ENCODE assay signal across 34 cellular contexts in genomic region chr6:32139590-32139989, GRCh38. TPM values are rescaled to one million over a fixed set of nuclear protein-coding genes. Genes with fewer than 3 reads are reported as not detected.
"Had no signal": no experiment of that assay in that cellular context is flagged by ENCODE, and none has a peak within 500 bp of the region (broad histone marks: within the 10 kb centered on the region; RNA-seq: fewer than 3 reads in every experiment).

No MANE protein-coding gene starts in this region.

- DNase-seq: activated B cell treated with CpG ODN at 0.5 μM for 24 hours; activated CD4-positive, alpha-beta memory T cell treated with anti-CD3 and anti-CD28 coated beads for 36 hours; activated CD4-positive, alpha-beta T cell treated with anti-CD3 and anti-CD28 coated beads for 48 hours; activated CD8-positive, alpha-beta memory T cell treated with anti-CD3 and anti-CD28 coated beads, Interleukin-2, amount 10 ng/mL, durations not matched to agents 7 days and 5 days; activated CD8-positive, alpha-beta memory T cell treated with anti-CD3 and anti-CD28 coated beads, Interleukin-2, amount 50 U/mL, for 4 hours; activated CD8-positive, alpha-beta T cell treated with anti-CD3 and anti-CD28 coated beads, Interleukin-2, amount 10 ng/mL, durations not matched to agents 7 days and 5 days; activated effector memory CD4-positive, alpha-beta T cell treated with anti-CD3 and anti-CD28 coated beads, Interleukin-2, amount 50 U/mL, for 16 hours; activated naive CD4-positive, alpha-beta T cell treated with anti-CD3 and anti-CD28 coated beads for 36 hours; activated naive CD8-positive, alpha-beta T cell treated with anti-CD3 and anti-CD28 coated beads for 36 hours; activated naive CD8-positive, alpha-beta T cell treated with anti-CD3 and anti-CD28 coated beads, Interleukin-2, amount 50 U/mL, for 24 hours; activated T-cell treated with anti-CD3 and anti-CD28 coated beads, Interleukin-2, amount 50 U/mL, for 1 hour; activated T-cell treated with anti-CD3 and anti-CD28 coated beads, Interleukin-2, amount 50 U/mL, for 48 hours; adrenal gland; amygdala; aorta; dermis blood vessel endothelial cell; effector CD4-positive, alpha-beta T cell; effector memory CD8-positive, alpha-beta T cell; foreskin melanocyte; T-helper 1 cell; T-helper 17 cell; T1000; WERI-Rb-1 had no signal

- H3K4me1 ChIP-seq: breast epithelium, esophagus muscularis mucosa, gastroesophageal sphincter had no signal

- H3K27me3 Mint-ChIP-seq: activated CD4-positive, alpha-beta memory T cell treated with anti-CD3 and anti-CD28 coated beads for 36 hours; activated naive CD4-positive, alpha-beta T cell treated with anti-CD3 and anti-CD28 coated beads, Interleukin-2, amount 50 U/mL, for 24 hours; activated naive CD8-positive, alpha-beta T cell treated with anti-CD3 and anti-CD28 coated beads, Interleukin-2, amount 50 U/mL, for 24 hours had no signal

- H3K4me1 Mint-ChIP-seq: activated B cell treated with CpG ODN at 0.5 μM for 24 hours; activated CD8-positive, alpha-beta memory T cell treated with anti-CD3 and anti-CD28 coated beads, Interleukin-2, amount 10 ng/mL, durations not matched to agents 7 days and 5 days; activated naive CD4-positive, alpha-beta T cell treated with anti-CD3 and anti-CD28 coated beads, Interleukin-2, amount 50 U/mL, for 24 hours; activated naive CD8-positive, alpha-beta T cell treated with anti-CD3 and anti-CD28 coated beads for 36 hours; activated naive CD8-positive, alpha-beta T cell treated with anti-CD3 and anti-CD28 coated beads, Interleukin-2, amount 50 U/mL, for 24 hours; brain; central memory CD8-positive, alpha-beta T cell; T-helper 17 cell had no signal

- ATAC-seq: activated CD4-positive, CD25-positive, alpha-beta regulatory T cell treated with anti-CD3 and anti-CD28 coated beads, Interleukin-2, amount 50 U/mL, for 24 hours; activated CD8-positive, alpha-beta memory T cell treated with anti-CD3 and anti-CD28 coated beads, Interleukin-2, amount 10 ng/mL, durations not matched to agents 7 days and 5 days; activated CD8-positive, alpha-beta T cell treated with anti-CD3 and anti-CD28 coated beads, Interleukin-2, amount 10 ng/mL, durations not matched to agents 7 days and 5 days; activated naive CD8-positive, alpha-beta T cell treated with anti-CD3 and anti-CD28 coated beads, Interleukin-2, amount 50 U/mL, for 24 hours; effector memory CD8-positive, alpha-beta T cell; gastroesophageal sphincter; T-helper 17 cell had no signal

- H3K27me3 ChIP-seq: adrenal gland, breast epithelium, esophagus muscularis mucosa, gastroesophageal sphincter had no signal

- H3K4me3 Mint-ChIP-seq: activated B cell treated with CpG ODN at 0.5 μM for 24 hours; activated CD4-positive, alpha-beta memory T cell treated with anti-CD3 and anti-CD28 coated beads for 36 hours; activated CD8-positive, alpha-beta memory T cell treated with anti-CD3 and anti-CD28 coated beads, Interleukin-2, amount 10 ng/mL, durations not matched to agents 7 days and 5 days; activated CD8-positive, alpha-beta T cell treated with anti-CD3 and anti-CD28 coated beads, Interleukin-2, amount 10 ng/mL, durations not matched to agents 7 days and 5 days; activated naive CD4-positive, alpha-beta T cell treated with anti-CD3 and anti-CD28 coated beads for 36 hours; activated naive CD4-positive, alpha-beta T cell treated with anti-CD3 and anti-CD28 coated beads, Interleukin-2, amount 50 U/mL, for 24 hours; activated naive CD8-positive, alpha-beta T cell treated with anti-CD3 and anti-CD28 coated beads for 36 hours; activated naive CD8-positive, alpha-beta T cell treated with anti-CD3 and anti-CD28 coated beads, Interleukin-2, amount 50 U/mL, for 24 hours; activated T-helper 1 cell treated with anti-CD3 and anti-CD28 coated beads, Interleukin-12 subunit alpha, Interleukin-12 subunit beta, Interleukin-2, Interleukin-4 antibody, amounts not matched to agents 30 ng/mL and 10 ng/mL and 1 ng/mL, durations not matched to agents 14 hours and 24 hours and 36 hours; brain; central memory CD8-positive, alpha-beta T cell; effector memory CD8-positive, alpha-beta T cell; T-helper 17 cell; T-helper 2 cell treated with Interferon-gamma antibody and Interleukin-4, amounts not matched to agents 5 μg/mL and 100 μg/mL, for 36 hours had no signal

- H3K36me3 Mint-ChIP-seq: activated CD4-positive, alpha-beta memory T cell treated with anti-CD3 and anti-CD28 coated beads for 36 hours; activated CD8-positive, alpha-beta memory T cell treated with anti-CD3 and anti-CD28 coated beads, Interleukin-2, amount 10 ng/mL, durations not matched to agents 7 days and 5 days; activated naive CD4-positive, alpha-beta T cell treated with anti-CD3 and anti-CD28 coated beads, Interleukin-2, amount 50 U/mL, for 24 hours; activated naive CD8-positive, alpha-beta T cell treated with anti-CD3 and anti-CD28 coated beads for 36 hours; brain had no signal

- H3K27ac ChIP-seq: breast epithelium, coronary artery, esophagus muscularis mucosa, gastroesophageal sphincter, WERI-Rb-1 had no signal

- H3K27ac Mint-ChIP-seq: activated B cell treated with CpG ODN at 0.5 μM for 24 hours; activated CD4-positive, alpha-beta memory T cell treated with anti-CD3 and anti-CD28 coated beads for 36 hours; activated CD8-positive, alpha-beta memory T cell treated with anti-CD3 and anti-CD28 coated beads, Interleukin-2, amount 10 ng/mL, durations not matched to agents 7 days and 5 days; activated CD8-positive, alpha-beta T cell treated with anti-CD3 and anti-CD28 coated beads, Interleukin-2, amount 10 ng/mL, durations not matched to agents 7 days and 5 days; activated naive CD4-positive, alpha-beta T cell treated with anti-CD3 and anti-CD28 coated beads for 36 hours; activated naive CD4-positive, alpha-beta T cell treated with anti-CD3 and anti-CD28 coated beads, Interleukin-2, amount 50 U/mL, for 24 hours; activated naive CD8-positive, alpha-beta T cell treated with anti-CD3 and anti-CD28 coated beads for 36 hours; activated naive CD8-positive, alpha-beta T cell treated with anti-CD3 and anti-CD28 coated beads, Interleukin-2, amount 50 U/mL, for 24 hours; activated T-helper 1 cell treated with anti-CD3 and anti-CD28 coated beads, Interleukin-12 subunit alpha, Interleukin-12 subunit beta, Interleukin-2, Interleukin-4 antibody, amounts not matched to agents 30 ng/mL and 10 ng/mL and 1 ng/mL, durations not matched to agents 14 hours and 24 hours and 36 hours; activated T-helper 2 cell treated with anti-CD3 and anti-CD28 coated beads, Interferon-gamma antibody, Interleukin-2, Interleukin-4, amounts not matched to agents 10 μg/mL and 5 μg/mL and 100 μg/mL, durations not matched to agents 14 hours and 24 hours and 36 hours; brain; effector memory CD8-positive, alpha-beta T cell; T-helper 17 cell; T-helper 2 cell treated with Interferon-gamma antibody and Interleukin-4, amounts not matched to agents 5 μg/mL and 100 μg/mL, for 36 hours had no signal

- H3K4me3 ChIP-seq: adrenal gland, breast epithelium, coronary artery, esophagus muscularis mucosa, gastroesophageal sphincter had no signal

- H3K9me3 Mint-ChIP-seq: activated B cell treated with CpG ODN at 0.5 μM for 24 hours; activated CD4-positive, alpha-beta memory T cell treated with anti-CD3 and anti-CD28 coated beads for 36 hours; activated naive CD4-positive, alpha-beta T cell treated with anti-CD3 and anti-CD28 coated beads for 36 hours; activated naive CD4-positive, alpha-beta T cell treated with anti-CD3 and anti-CD28 coated beads, Interleukin-2, amount 50 U/mL, for 24 hours; activated naive CD8-positive, alpha-beta T cell treated with anti-CD3 and anti-CD28 coated beads for 36 hours; activated naive CD8-positive, alpha-beta T cell treated with anti-CD3 and anti-CD28 coated beads, Interleukin-2, amount 50 U/mL, for 24 hours; activated T-helper 1 cell treated with anti-CD3 and anti-CD28 coated beads, Interleukin-12 subunit alpha, Interleukin-12 subunit beta, Interleukin-2, Interleukin-4 antibody, amounts not matched to agents 30 ng/mL and 10 ng/mL and 1 ng/mL, durations not matched to agents 14 hours and 24 hours and 36 hours; activated T-helper 2 cell treated with anti-CD3 and anti-CD28 coated beads, Interferon-gamma antibody, Interleukin-2, Interleukin-4, amounts not matched to agents 10 μg/mL and 5 μg/mL and 100 μg/mL, durations not matched to agents 14 hours and 24 hours and 36 hours; brain; central memory CD8-positive, alpha-beta T cell; effector memory CD8-positive, alpha-beta T cell; T-helper 2 cell treated with Interferon-gamma antibody and Interleukin-4, amounts not matched to agents 5 μg/mL and 100 μg/mL, for 36 hours had no signal

- H3K9me3 ChIP-seq: adrenal gland, breast epithelium, esophagus muscularis mucosa, gastroesophageal sphincter had no signal

- H3K36me3 ChIP-seq: adrenal gland, breast epithelium, esophagus muscularis mucosa, gastroesophageal sphincter, WERI-Rb-1 had no signal

RNA-seq across cellular contexts. Expression of gene PRRT1, which starts 12.1 kb away (rescaled TPM):
- total RNA-seq: activated B cell treated with CpG ODN at 0.5 μM for 24 hours, dermis blood vessel endothelial cell had no signal
